Comparison of ENCODE assay signal across 24 cellular contexts in genomic region chr11:64796047-64796756, GRCh38. TPM values are rescaled to one million over a fixed set of nuclear protein-coding genes. Genes with fewer than 3 reads are reported as not detected.
DNase-seq lines count a peak whose midpoint lies in the region; ATAC-seq, FAIRE-seq and TF ChIP-seq lines count a peak whose summit lies in the region.
"Had no signal": no experiment of that assay in that cellular context is flagged by ENCODE, and none has a peak within 500 bp of the region (broad histone marks: within the 10 kb centered on the region; RNA-seq: fewer than 3 reads in every experiment).

No MANE protein-coding gene starts in this region.

- H3K36me3 Mint-ChIP-seq in activated naive CD4-positive, alpha-beta T cell treated with anti-CD3 and anti-CD28 coated beads, Interleukin-2, amount 10 ng/mL, durations not matched to agents 7 days and 5 days = peaks cover 43% of the 10 kb centered on the region
- peaks cover 14% of the 10 kb centered on the region for H3K36me3 Mint-ChIP-seq in activated naive CD4-positive, alpha-beta T cell treated with anti-CD3 and anti-CD28 coated beads for 36 hours (ENCODE audit: low read depth)

- H3K27ac ChIP-seq in kidney (ENCODE audit: low read depth in 2 of 2, low read length in 2 of 2) (no peak overlapping the region), upper lobe of left lung (peak overlapping the region in 3 of 4 donors; percentile 8 to 56 (median 48)), WERI-Rb-1 (no peak overlapping the region)
- H3K27ac ChIP-seq: psoas muscle, tibial nerve had no signal

- H3K9ac ChIP-seq in kidney (ENCODE audit: low read length in 2 of 2) = no peak overlapping the region

- intact Hi-C loops in activated naive CD4-positive, alpha-beta T cell treated with anti-CD3 and anti-CD28 coated beads for 36 hours (cut with micrococcal nuclease) = no loop called here
- intact Hi-C loops in kidney (cut with DNase I) = no loop called here

- no peaks in the 10 kb centered on the region for H3K27me3 Mint-ChIP-seq in activated naive CD4-positive, alpha-beta T cell treated with anti-CD3 and anti-CD28 coated beads, Interleukin-2, amount 10 ng/mL, durations not matched to agents 7 days and 5 days
- H3K27me3 Mint-ChIP-seq in activated naive CD4-positive, alpha-beta T cell treated with anti-CD3 and anti-CD28 coated beads for 36 hours (ENCODE audit: low read depth) = no peaks in the 10 kb centered on the region
- H3K27me3 Mint-ChIP-seq: dendritic cell treated with granulocyte-macrophage colony-stimulating factor and Interleukin-4, amounts not matched to agents 40 ng/mL and 50 ng/mL, for 4 days had no signal

- H3K9me3 ChIP-seq in kidney (ENCODE audit: control insufficient read depth in 1 of 2, low read length in 2 of 2) (no peaks in the 10 kb centered on the region), upper lobe of left lung (no peaks in the 10 kb centered on the region), WERI-Rb-1 (ENCODE audit: severe bottlenecking) (no peaks in the 10 kb centered on the region)
- H3K9me3 ChIP-seq: psoas muscle, tibial nerve had no signal

- no peak for TF ChIP-seq EP300 in upper lobe of left lung (IDR thresholded peaks at IDR 0.05)

- DNase-seq in activated naive CD4-positive, alpha-beta T cell treated with anti-CD3 and anti-CD28 coated beads, Interleukin-2, amount 10 ng/mL, durations not matched to agents 7 days and 5 days = no peak
- DNase-seq in activated naive CD4-positive, alpha-beta T cell treated with anti-CD3 and anti-CD28 coated beads for 36 hours = no peak
- DNase-seq in MV-4-11 (lab: John Stamatoyannopoulos, UW) = peak; percentile 53
- DNase-seq in kidney = peak; percentile 46
- DNase-seq in upper lobe of left lung = no peak
- no peak for DNase-seq in WERI-Rb-1
- DNase-seq: activated T-cell treated with anti-CD3 and anti-CD28 coated beads, Interleukin-2, amount 50 U/mL, for 1 hour; central memory CD4-positive, alpha-beta T cell; DMS79; NCI-H1436; NCI-H2107; NCI-H446; SHP77; T1000 had no signal

- whole genome bisulfite sequencing in upper lobe of left lung, 2 donors = 70 to 72% methylated on average over 5 to 19 of the region's 19 CpGs

- no peak for TF ChIP-seq POLR2A in upper lobe of left lung (IDR thresholded peaks at IDR 0.05)

- H3K4me3 ChIP-seq in kidney (ENCODE audit: low read length in 2 of 2) (no peak overlapping the region), upper lobe of left lung (no peak overlapping the region), WERI-Rb-1 (ENCODE audit: low read depth, low read length) (no peak overlapping the region)
- H3K4me3 ChIP-seq: psoas muscle, tibial nerve had no signal

- no peak for FAIRE-seq in kidney (lab: Jason Lieb, UNC)
- FAIRE-seq: astrocyte, endometrium, islet of Langerhans had no signal

- peaks cover 50% of the 10 kb centered on the region for H3K4me1 Mint-ChIP-seq in activated naive CD4-positive, alpha-beta T cell treated with anti-CD3 and anti-CD28 coated beads, Interleukin-2, amount 10 ng/mL, durations not matched to agents 7 days and 5 days
- peaks cover 31% of the 10 kb centered on the region for H3K4me1 Mint-ChIP-seq in activated naive CD4-positive, alpha-beta T cell treated with anti-CD3 and anti-CD28 coated beads for 36 hours (ENCODE audit: low read depth)
- H3K4me1 Mint-ChIP-seq: neural crest cell had no signal

- no peak overlapping the region for H3K4me3 Mint-ChIP-seq in activated naive CD4-positive, alpha-beta T cell treated with anti-CD3 and anti-CD28 coated beads, Interleukin-2, amount 10 ng/mL, durations not matched to agents 7 days and 5 days
- no peak overlapping the region for H3K4me3 Mint-ChIP-seq in activated naive CD4-positive, alpha-beta T cell treated with anti-CD3 and anti-CD28 coated beads for 36 hours
- H3K4me3 Mint-ChIP-seq: dendritic cell treated with granulocyte-macrophage colony-stimulating factor and Interleukin-4, amounts not matched to agents 40 ng/mL and 50 ng/mL, for 4 days; neural crest cell had no signal

- no peak for TF ChIP-seq CTCF in kidney (IDR thresholded peaks at IDR 0.05; ENCODE audit: borderline replicate concordance, extremely low read depth, insufficient read depth)
- TF ChIP-seq CTCF in upper lobe of left lung (IDR thresholded peaks at IDR 0.05) = no peak
- no peak for TF ChIP-seq CTCF in WERI-Rb-1 (IDR thresholded peaks at IDR 0.05; ENCODE audit: low read depth, low read length)

- CTCF ChIA-PET in activated naive CD4-positive, alpha-beta T cell treated with anti-CD3 and anti-CD28 coated beads, Interleukin-2, amount 10 ng/mL, durations not matched to agents 7 days and 5 days (lab: Charles Lee) = no interaction called here
- CTCF ChIA-PET in activated naive CD4-positive, alpha-beta T cell treated with anti-CD3 and anti-CD28 coated beads for 36 hours (lab: Charles Lee) = no interaction called here

- H3K4me1 ChIP-seq in kidney (ENCODE audit: control insufficient read depth in 1 of 2, insufficient read depth in 1 of 2, low read depth in 1 of 2, low read length in 2 of 2) (no peaks in the 10 kb centered on the region), upper lobe of left lung (peaks cover 9 to 39% (median 20%) of the 10 kb centered on the region in 4 donors)
- H3K4me1 ChIP-seq: psoas muscle, tibial nerve had no signal

- H3K27me3 ChIP-seq in upper lobe of left lung = no peaks in the 10 kb centered on the region
- H3K27me3 ChIP-seq in WERI-Rb-1 (ENCODE audit: insufficient read depth, low read depth, severe bottlenecking) = no peaks in the 10 kb centered on the region
- H3K27me3 ChIP-seq: tibial nerve had no signal

- H3K36me3 ChIP-seq in kidney (ENCODE audit: control insufficient read depth in 1 of 2, insufficient read depth in 2 of 2, low read length in 2 of 2) (no peaks in the 10 kb centered on the region), upper lobe of left lung (peaks cover 0 to 52% (median 22%) of the 10 kb centered on the region in 4 donors), WERI-Rb-1 (peaks cover 29% of the 10 kb centered on the region)

- ATAC-seq in upper lobe of left lung (ENCODE audit: low FRiP score in 2 of 2) = no peak
- no peak for ATAC-seq in GM19023 (IDR thresholded peaks at IDR 0.05; ENCODE audit: unreplicated experiment)
- no peak for ATAC-seq in HG02840 (IDR thresholded peaks at IDR 0.05; ENCODE audit: low FRiP score, unreplicated experiment)
- ATAC-seq: psoas muscle had no signal

- peak overlapping the region; percentile 14 for H3K27ac Mint-ChIP-seq in activated naive CD4-positive, alpha-beta T cell treated with anti-CD3 and anti-CD28 coated beads, Interleukin-2, amount 10 ng/mL, durations not matched to agents 7 days and 5 days
- no peak overlapping the region for H3K27ac Mint-ChIP-seq in activated naive CD4-positive, alpha-beta T cell treated with anti-CD3 and anti-CD28 coated beads for 36 hours
- H3K27ac Mint-ChIP-seq: dendritic cell treated with granulocyte-macrophage colony-stimulating factor and Interleukin-4, amounts not matched to agents 40 ng/mL and 50 ng/mL, for 4 days had no signal

- H3K9me3 Mint-ChIP-seq in activated naive CD4-positive, alpha-beta T cell treated with anti-CD3 and anti-CD28 coated beads, Interleukin-2, amount 10 ng/mL, durations not matched to agents 7 days and 5 days = no peaks in the 10 kb centered on the region
- no peaks in the 10 kb centered on the region for H3K9me3 Mint-ChIP-seq in activated naive CD4-positive, alpha-beta T cell treated with anti-CD3 and anti-CD28 coated beads for 36 hours
- H3K9me3 Mint-ChIP-seq: dendritic cell treated with granulocyte-macrophage colony-stimulating factor and Interleukin-4, amounts not matched to agents 40 ng/mL and 50 ng/mL, for 4 days; neural crest cell had no signal

RNA-seq across cellular contexts. Expression of gene MAP4K2, which starts 6.8 kb away (rescaled TPM):
- total RNA-seq in activated naive CD4-positive, alpha-beta T cell treated with anti-CD3 and anti-CD28 coated beads for 36 hours = 10 to 100 TPM; 69.5 to 73.9 TPM
- 12.5 TPM for total RNA-seq in kidney
- polyA plus RNA-seq in kidney (ENCODE audit: insufficient read depth, low read depth, low replicate concordance) = 15.4 TPM
- 10 to 100 TPM; 19.0 to 84.7 (median 29.2) TPM for total RNA-seq in upper lobe of left lung

RNA-seq across cellular contexts. Expression of gene MEN1, which starts 14.1 kb away (rescaled TPM):
- 10 to 100 TPM; 23.9 TPM for total RNA-seq in activated naive CD4-positive, alpha-beta T cell treated with anti-CD3 and anti-CD28 coated beads for 36 hours
- total RNA-seq in kidney (20.9 TPM), upper lobe of left lung (10 to 100 TPM; 15.4 to 47.1 (median 24.4) TPM)
- 24.0 TPM for polyA plus RNA-seq in kidney (ENCODE audit: insufficient read depth, low read depth, low replicate concordance)

RNA-seq across cellular contexts. Expression of gene SF1, which starts 17.9 kb away (rescaled TPM):
- 100 to 1,000 TPM; 303 to 320 TPM for total RNA-seq in activated naive CD4-positive, alpha-beta T cell treated with anti-CD3 and anti-CD28 coated beads for 36 hours
- total RNA-seq in kidney = 320 TPM
- polyA plus RNA-seq in kidney (ENCODE audit: insufficient read depth, low read depth, low replicate concordance) = 87.5 TPM
- total RNA-seq in upper lobe of left lung = 100 to 1,000 TPM; 231 to 625 (median 265) TPM

RNA-seq across cellular contexts. Expression of gene PYGM, which starts 36.4 kb away (rescaled TPM):
- under 1 TPM; 0.64 to 0.89 TPM for total RNA-seq in activated naive CD4-positive, alpha-beta T cell treated with anti-CD3 and anti-CD28 coated beads for 36 hours
- 8.6 TPM for total RNA-seq in kidney
- 2.5 TPM for polyA plus RNA-seq in kidney (ENCODE audit: insufficient read depth, low read depth, low replicate concordance)
- 1 to 10 TPM; 1.0 to 3.7 (median 1.5) TPM for total RNA-seq in upper lobe of left lung
- total RNA-seq: glomerular endothelial cell had no signal

RNA-seq across cellular contexts. Expression of gene CDC42BPG, which starts 48.3 kb away (rescaled TPM):
- total RNA-seq in activated naive CD4-positive, alpha-beta T cell treated with anti-CD3 and anti-CD28 coated beads for 36 hours = under 1 TPM; 0.32 to 0.41 TPM
- 20.7 TPM for total RNA-seq in kidney
- 4.5 TPM for polyA plus RNA-seq in kidney (ENCODE audit: insufficient read depth, low read depth, low replicate concordance)
- total RNA-seq in upper lobe of left lung = 10 to 100 TPM; 21.6 to 62.4 (median 26.0) TPM

Comparison
In these comparisons a context has a peak if more than half of its experiments do, and no peak if none do; other contexts are left out.
1. DNase-seq: peak in MV-4-11 (single experiment) and kidney (single experiment); none in activated naive CD4-positive, alpha-beta T cell treated with anti-CD3 and anti-CD28 coated beads, Interleukin-2, amount 10 ng/mL, durations not matched to agents 7 days and 5 days (single experiment), activated naive CD4-positive, alpha-beta T cell treated with anti-CD3 and anti-CD28 coated beads for 36 hours (single experiment), upper lobe of left lung (0 of 2) and WERI-Rb-1 (single experiment).
2. H3K27ac ChIP-seq: peak in upper lobe of left lung (3 of 4); none in kidney (0 of 2) and WERI-Rb-1 (single experiment).